22 cellular contexts compared by ENCODE assay signal in genomic region chr7:98222533-98223195, GRCh38. TPM values are rescaled to one million over a fixed set of nuclear protein-coding genes. Genes with fewer than 3 reads are reported as not detected.
A peak's percentile ranks its signal among the peaks of the same experiment; 100 is the strongest.
DNase-seq lines count a peak whose midpoint lies in the region; ATAC-seq, FAIRE-seq and TF ChIP-seq lines count a peak whose summit lies in the region.
"Had no signal": no experiment of that assay in that cellular context is flagged by ENCODE, and none has a peak within 500 bp of the region (broad histone marks: within the 10 kb centered on the region; RNA-seq: fewer than 3 reads in every experiment).

No MANE protein-coding gene starts in this region.

- intact Hi-C loops in pancreas (cut with DNase I) (no loop called here), Calu3 (cut with micrococcal nuclease; ENCODE audit: unreplicated experiment) (no loop called here), ascending aorta (cut with DNase I) (no loop called here)

- no peaks in the 10 kb centered on the region for H3K9me3 ChIP-seq in SK-N-SH
- H3K9me3 ChIP-seq in hepatocyte (ENCODE audit: low read depth): no peaks in the 10 kb centered on the region
- no peaks in the 10 kb centered on the region for H3K9me3 ChIP-seq in pancreas
- H3K9me3 ChIP-seq in ascending aorta: no peaks in the 10 kb centered on the region

- no peak for TF ChIP-seq RAD21 in SK-N-SH (IDR thresholded peaks at IDR 0.05; ENCODE audit: low read length)

- peak; percentile 52 for DNase-seq in SK-N-SH
- peak; percentile 4 for DNase-seq in hepatocyte (ENCODE audit: low spot score)
- DNase-seq in pancreas: peak in 4 of 6 donors; percentile 11 to 83 (median 44)
- DNase-seq in Calu3: no peak
- DNase-seq in ascending aorta (ENCODE audit: low spot score in 2 of 2): no peak
- DNase-seq in NCI-H1417 (lab: John Stamatoyannopoulos, UW): no peak
- DNase-seq: 8988T, GM23248, HCEC 1CT, NCI-H1417 treated with DMSO at 0.1 percent for 48 hours, NCI-H1930, NCI-H345, NCI-H524 treated with DMSO at 0.1 percent for 48 hours, PC-9 had no signal

- no peaks in the 10 kb centered on the region for H3K9me3 Mint-ChIP-seq in Calu3 (ENCODE audit: low read depth, unreplicated experiment)

- ATAC-seq in SK-N-SH treated with all-trans-retinoic acid at 6 μM for 48 hours: no peak
- no peak for ATAC-seq in pancreas

- 96% methylated on average over 15 of the region's 30 CpGs for WGBS in SK-N-SH (ENCODE audit: low lambda C conversion rate)
- WGBS in hepatocyte (ENCODE audit: low lambda C conversion rate, missing lambda C conversion rate): 96% methylated on average over 29 of the region's 30 CpGs
- WGBS in pancreas, 2 donors: 94 to 96% methylated on average over 28 to 30 of the region's 30 CpGs

- H3K36me3 ChIP-seq in SK-N-SH (replicated peaks in 1 of 2; ENCODE audit: control insufficient read depth in 1 of 2, insufficient read depth in 2 of 2, low read length in 1 of 2) (peaks cover 7 to 8% of the 10 kb centered on the region in 2 experiments), hepatocyte (replicated peaks; ENCODE audit: insufficient read depth, low read depth) (no peaks in the 10 kb centered on the region), pancreas (no peaks in the 10 kb centered on the region), ascending aorta (peaks cover 38 to 52% of the 10 kb centered on the region in 2 donors)

- no peak overlapping the region for H2AFZ ChIP-seq in SK-N-SH (ENCODE audit: low read depth)
- no peak overlapping the region for H2AFZ ChIP-seq in hepatocyte
- H2AFZ ChIP-seq: GM23248, PC-9 had no signal

- no TSS peak for BruUV-seq in Calu3 (replicated peaks; lab: Mats Ljungman, UMichigan)

- CTCF ChIA-PET in SK-N-SH (lab: Yijun Ruan, JAX): interaction anchor here (1.4 to 1.5 kb wide), 2 partner anchors 54 to 201 kb away, joined by 4 to 5 read pairs; no protein-coding TSS in a partner anchor
- CTCF ChIA-PET in Calu3 (lab: Charles Lee): no interaction called here

- TF ChIP-seq EP300 in SK-N-SH (IDR thresholded peaks at IDR 0.05; ENCODE audit: borderline replicate concordance in 1 of 2, low read depth in 1 of 2, low read length in 1 of 2): no peak

- H3K9me2 ChIP-seq in SK-N-SH (no peaks in the 10 kb centered on the region), hepatocyte (replicated peaks; ENCODE audit: insufficient read depth) (no peaks in the 10 kb centered on the region)

- H4K20me1 ChIP-seq in SK-N-SH (ENCODE audit: insufficient read depth): no peaks in the 10 kb centered on the region
- no peaks in the 10 kb centered on the region for H4K20me1 ChIP-seq in hepatocyte (ENCODE audit: insufficient read depth, poor library complexity, severe bottlenecking)

- H3K4me3 Mint-ChIP-seq in Calu3 (ENCODE audit: low read depth, unreplicated experiment): no peak overlapping the region

- H3K9ac ChIP-seq in SK-N-SH: no peak overlapping the region
- H3K9ac ChIP-seq: GM23248, KMS-11 had no signal

- H3K36me3 Mint-ChIP-seq in Calu3 (ENCODE audit: insufficient read depth, unreplicated experiment): no peaks in the 10 kb centered on the region

- H3F3A ChIP-seq in SK-N-SH (replicated peaks; ENCODE audit: insufficient read depth): no peaks in the 10 kb centered on the region

- no peak overlapping the region for H3K27ac Mint-ChIP-seq in Calu3 (ENCODE audit: unreplicated experiment)

- H3K27ac ChIP-seq in SK-N-SH (ENCODE audit: low read depth in 2 of 2, low read length in 1 of 2) (no peak overlapping the region), 22Rv1 (peak overlapping the region; percentile 58), hepatocyte (no peak overlapping the region), pancreas (no peak overlapping the region), ascending aorta (no peak overlapping the region)
- H3K27ac ChIP-seq: GM23248, HL-60, KMS-11, PC-9, RWPE1 had no signal

- H3K4me1 Mint-ChIP-seq in Calu3 (ENCODE audit: low read depth, unreplicated experiment): peaks cover 8% of the 10 kb centered on the region

- TF ChIP-seq CTCF in SK-N-SH (IDR thresholded peaks at IDR 0.05) (no peak), 22Rv1 (IDR thresholded peaks at IDR 0.05) (no peak), hepatocyte (IDR thresholded peaks at IDR 0.05; ENCODE audit: poor library complexity) (no peak), pancreas (IDR thresholded peaks at IDR 0.05) (no peak), Calu3 (IDR thresholded peaks at IDR 0.05; ENCODE audit: unreplicated experiment) (no peak), ascending aorta (IDR thresholded peaks at IDR 0.05) (no peak)

- POLR2A ChIA-PET in SK-N-SH (lab: Yijun Ruan, JAX): no interaction called here

- H3K4me3 ChIP-seq in SK-N-SH (ENCODE audit: low read depth in 2 of 2, low read length in 1 of 2): no peak overlapping the region
- H3K4me3 ChIP-seq in hepatocyte: no peak overlapping the region
- no peak overlapping the region for H3K4me3 ChIP-seq in pancreas
- no peak overlapping the region for H3K4me3 ChIP-seq in ascending aorta
- H3K4me3 ChIP-seq: GM23248, PC-9 had no signal

- H3K4me2 ChIP-seq in SK-N-SH (no peak overlapping the region), hepatocyte (no peak overlapping the region)
- H3K4me2 ChIP-seq: KMS-11, PC-9 had no signal

- H3K27me3 ChIP-seq in SK-N-SH (ENCODE audit: insufficient read depth): no peaks in the 10 kb centered on the region
- H3K27me3 ChIP-seq in hepatocyte: no peaks in the 10 kb centered on the region
- H3K27me3 ChIP-seq in pancreas: no peaks in the 10 kb centered on the region
- no peaks in the 10 kb centered on the region for H3K27me3 ChIP-seq in ascending aorta

- no peaks in the 10 kb centered on the region for H3K4me1 ChIP-seq in SK-N-SH (ENCODE audit: control insufficient read depth in 1 of 2, insufficient read depth in 2 of 2, low read depth in 1 of 2, low read length in 1 of 2)
- H3K4me1 ChIP-seq in hepatocyte (ENCODE audit: insufficient read depth): no peaks in the 10 kb centered on the region
- H3K4me1 ChIP-seq in pancreas: peaks cover 5 to 12% (median 5%) of the 10 kb centered on the region in 3 donors
- H3K4me1 ChIP-seq in ascending aorta: no peaks in the 10 kb centered on the region

- H3K79me2 ChIP-seq in SK-N-SH (ENCODE audit: insufficient read depth) (no peaks in the 10 kb centered on the region), hepatocyte (no peaks in the 10 kb centered on the region)

- no peak for FAIRE-seq in pancreas (lab: Jason Lieb, UNC)
- FAIRE-seq: G401.6 had no signal

- no peaks in the 10 kb centered on the region for H3K27me3 Mint-ChIP-seq in Calu3 (ENCODE audit: unreplicated experiment)

TF ChIP-seq in SK-N-SH, 30 proteins besides CTCF, POLR2A, EP300 and RAD21:
- TF ChIP-seq JUND (IDR thresholded peaks at IDR 0.05) (no peak), POLR2AphosphoS5 (IDR thresholded peaks at IDR 0.05; ENCODE audit: low read depth, low read length) (no peak), TEAD4 (IDR thresholded peaks at IDR 0.05; ENCODE audit: borderline replicate concordance, insufficient read depth) (no peak), NRF1 (IDR thresholded peaks at IDR 0.05; ENCODE audit: low read depth, low read length) (no peak), CHD2 (IDR thresholded peaks at IDR 0.05; ENCODE audit: low read length, partially characterized antibody) (no peak), YY1 (IDR thresholded peaks at IDR 0.05; ENCODE audit: low read depth) (no peak), MEF2A (IDR thresholded peaks at IDR 0.05; ENCODE audit: borderline replicate concordance, low read depth) (no peak), TAF1 (IDR thresholded peaks at IDR 0.05; ENCODE audit: borderline replicate concordance, low read depth, low read length) (no peak)

TF ChIP-seq in SK-N-SH treated with all-trans-retinoic acid at 6 μM for 48 hours, 23 proteins besides CTCF, POLR2A, EP300 and RAD21 (continues in another document):
- no peak for TF ChIP-seq ESRRG (CRISPR knock-in tag; IDR thresholded peaks at IDR 0.05)
- TF ChIP-seq ISL1 (CRISPR knock-in tag; IDR thresholded peaks at IDR 0.05): no peak
- TF ChIP-seq CSDC2 (CRISPR knock-in tag; IDR thresholded peaks at IDR 0.05): no peak
- TF ChIP-seq ZNF8 (CRISPR knock-in tag; IDR thresholded peaks at IDR 0.05): no peak
- TF ChIP-seq ZC3H10 (CRISPR knock-in tag; IDR thresholded peaks at IDR 0.05): no peak
- TF ChIP-seq POU6F1 (CRISPR knock-in tag; IDR thresholded peaks at IDR 0.05; ENCODE audit: borderline replicate concordance, low read depth): no peak
- no peak for TF ChIP-seq ZFP3 (CRISPR knock-in tag; IDR thresholded peaks at IDR 0.05)

RNA-seq across cellular contexts. Expression of gene BHLHA15, which starts 11.4 kb away (rescaled TPM):
- 0.10 TPM in 1 of 2 replicates, not detected in the other for polyA plus RNA-seq in SK-N-SH (2012; rRNA removed)
- 0.17 TPM in 1 of 2 replicates, not detected in the other for polyA plus RNA-seq in SK-N-SH (2012; cell fraction: cytosol; rRNA removed)
- 0.23 TPM in 2 replicates for polyA plus RNA-seq in SK-N-SH (2012; cell fraction: nucleus; rRNA removed)
- 0.92 and 2.3 TPM in 2 replicates for total RNA-seq in hepatocyte
- polyA plus RNA-seq in hepatocyte: 0.39 TPM in 1 of 2 replicates, not detected in the other
- 100 to 1,000 TPM in 4 of 6 donors, 10 to 100 TPM in 2; 70.9 to 405 (median 172) TPM for total RNA-seq in pancreas
- polyA plus RNA-seq in pancreas: 10 to 100 TPM; 32.5 to 98.0 TPM
- 1.7 and 1.8 TPM in 2 replicates for total RNA-seq in Calu3 (2022)
- total RNA-seq in ascending aorta: not detected
- total RNA-seq: GM23248, HT1080 had no signal
- polyA plus RNA-seq: AG04450, GM23248 had no signal

RNA-seq across cellular contexts. Expression of gene TECPR1, which starts 29.4 kb away (rescaled TPM):
- polyA plus RNA-seq in SK-N-SH (2012; rRNA removed) (6.6 and 6.8 TPM in 2 replicates), hepatocyte (9.8 and 11.3 TPM in 2 replicates), pancreas (10 to 100 TPM; 16.2 to 36.3 TPM)
- polyA plus RNA-seq in SK-N-SH (2012; cell fraction: cytosol; rRNA removed): 3.3 and 4.3 TPM in 2 replicates
- 26.3 and 41.0 TPM in 2 replicates for polyA plus RNA-seq in SK-N-SH (2012; cell fraction: nucleus; rRNA removed)
- total RNA-seq in hepatocyte (6.0 and 10.7 TPM in 2 replicates), pancreas (10 to 100 TPM; 12.5 to 26.3 (median 20.0) TPM), Calu3 (2022) (12.9 and 13.2 TPM in 2 replicates), ascending aorta (28.1 TPM)

RNA-seq across cellular contexts. Expression of gene BRI3, which starts 58.8 kb away (rescaled TPM):
- polyA plus RNA-seq in SK-N-SH (2012; rRNA removed) (108 and 128 TPM in 2 replicates), hepatocyte (101 and 104 TPM in 2 replicates), pancreas (100 to 1,000 TPM; 106 to 107 TPM)
- polyA plus RNA-seq in SK-N-SH (2012; cell fraction: cytosol; rRNA removed): 138 and 139 TPM in 2 replicates
- 49.3 and 55.5 TPM in 2 replicates for polyA plus RNA-seq in SK-N-SH (2012; cell fraction: nucleus; rRNA removed)
- total RNA-seq in hepatocyte (71.5 and 84.0 TPM in 2 replicates), pancreas (100 to 1,000 TPM in 5 of 6 donors, 10 to 100 TPM in 1; 88.0 to 122 (median 118) TPM), Calu3 (2022) (101 and 124 TPM in 2 replicates), ascending aorta (61.6 TPM)

Comparison
In these comparisons a context has a peak if more than half of its experiments do, and no peak if none do; other contexts are left out.
1. DNase-seq: peak in SK-N-SH (single experiment), hepatocyte (single experiment) and pancreas (4 of 6); none in Calu3 (single experiment), ascending aorta (0 of 2) and NCI-H1417 (0 of 3).
2. RNA of gene BHLHA15, which starts 11.4 kb away (total RNA-seq): 70.9 to 405 TPM in pancreas; 0.92 to 2.3 TPM in hepatocyte, 1.7 to 1.8 TPM in Calu3 and not detected in ascending aorta (single experiment); every median in the first group is over 10 times any median in the second.